Comparison of ENCODE assay signal across 15 cellular contexts in the genomic region with DNA sequence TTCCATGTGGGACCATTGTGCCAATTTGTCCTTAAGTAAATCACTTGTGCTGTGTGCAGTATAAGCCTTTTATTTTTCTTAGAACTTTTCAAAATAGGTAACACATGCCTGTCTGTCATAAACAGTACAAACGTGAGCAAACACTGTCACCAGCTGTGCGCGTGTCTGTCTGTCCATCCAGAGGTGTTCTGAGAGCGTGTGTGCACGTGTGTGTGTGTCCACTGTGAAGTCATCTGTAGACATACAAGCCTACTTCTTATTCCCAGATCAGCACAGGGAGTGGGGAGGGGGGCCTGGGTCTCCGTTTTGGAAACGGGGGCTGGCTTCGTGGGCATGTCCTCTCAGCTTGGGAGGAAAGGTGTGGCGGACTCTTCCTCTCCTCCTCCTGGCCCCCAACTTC. TPM values are rescaled to one million over a fixed set of nuclear protein-coding genes. Genes with fewer than 3 reads are reported as not detected.
DNase-seq lines count a peak whose midpoint lies in the region; ATAC-seq, FAIRE-seq and TF ChIP-seq lines count a peak whose summit lies in the region.
"Had no signal": no experiment of that assay in that cellular context is flagged by ENCODE, and none has a peak within 500 bp of the region (broad histone marks: within the 10 kb centered on the region; RNA-seq: fewer than 3 reads in every experiment).

No MANE protein-coding gene starts in this region.

- H3K79me2 ChIP-seq in Loucy (ENCODE audit: insufficient read depth, low read length) (no peaks in the 10 kb centered on the region), K562 (ENCODE audit: control insufficient read depth, insufficient read depth, low read length) (no peaks in the 10 kb centered on the region)

- no peaks in the 10 kb centered on the region for H3K9me3 ChIP-seq in Loucy (ENCODE audit: insufficient read depth, low read depth, low read length)
- H3K9me3 ChIP-seq in K562 (replicated peaks; ENCODE audit: control insufficient read depth, insufficient read depth, low read depth, low read length): no peaks in the 10 kb centered on the region
- no peaks in the 10 kb centered on the region for H3K9me3 ChIP-seq in sigmoid colon

- in situ Hi-C loops in K562 (cut with MboI): no loop called here

- TF ChIP-seq CTCF in Loucy (conservative IDR thresholded peaks at IDR 0.05; ENCODE audit: low read length) (no peak), K562 (IDR thresholded peaks at IDR 0.05 in 2 of 3, conservative IDR thresholded peaks at IDR 0.05 in 1 of 3; ENCODE audit: insufficient read depth in 2 of 3, low read depth in 1 of 3, low read length in 3 of 3) (no peak), sigmoid colon (IDR thresholded peaks at IDR 0.05) (no peak)

- H3K9ac ChIP-seq in Loucy (ENCODE audit: low read depth, low read length, poor library complexity, severe bottlenecking) (no peak overlapping the region), K562 (ENCODE audit: insufficient read depth in 1 of 2, low read depth in 2 of 2, low read length in 2 of 2) (no peak overlapping the region)
- H3K9ac ChIP-seq: SK-N-SH had no signal

- peaks cover 0 to 4% (median 0%) of the 10 kb centered on the region in 3 donors for H3K27me3 Mint-ChIP-seq in naive B cell
- H3K27me3 Mint-ChIP-seq: CD8-positive, alpha-beta memory T cell had no signal

- H3K27me3 ChIP-seq in Loucy (ENCODE audit: insufficient read depth, low read length, poor library complexity, severe bottlenecking) (no peaks in the 10 kb centered on the region), K562 (ENCODE audit: control insufficient read depth in 2 of 2, insufficient read depth in 2 of 2, low read length in 2 of 2) (no peaks in the 10 kb centered on the region), sigmoid colon (no peaks in the 10 kb centered on the region)

- H2AFZ ChIP-seq in Loucy (ENCODE audit: low read length) (peak overlapping the region; percentile 35; the same call in 1 of the 2 replicates), K562 (ENCODE audit: low read depth, low read length) (peak overlapping the region; percentile 67)
- H2AFZ ChIP-seq: GM23338 had no signal

- no TSS peak for BruUV-seq in K562 (replicated peaks; lab: Mats Ljungman, UMichigan)

- peak overlapping the region in 4 of 6 donors; percentile 47 to 88 (median 53) for H3K27ac Mint-ChIP-seq in naive B cell
- H3K27ac Mint-ChIP-seq: GM23338 had no signal

- H3K4me2 ChIP-seq in Loucy (ENCODE audit: low read depth, low read length, poor library complexity, severe bottlenecking) (no peak overlapping the region), K562 (ENCODE audit: insufficient read depth, low read length) (no peak overlapping the region)
- H3K4me2 ChIP-seq: GM23338, SK-N-SH had no signal

- CTCF ChIA-PET in K562 (lab: Yijun Ruan, JAX; ENCODE audit: low intra/inter-chr PET ratio): no interaction called here

- no peaks in the 10 kb centered on the region for H3K36me3 ChIP-seq in Loucy (ENCODE audit: insufficient read depth, low read length)
- no peaks in the 10 kb centered on the region for H3K36me3 ChIP-seq in K562 (ENCODE audit: control insufficient read depth, insufficient read depth, low read length)
- no peaks in the 10 kb centered on the region for H3K36me3 ChIP-seq in sigmoid colon

- TF ChIP-seq EP300 in K562 (IDR thresholded peaks at IDR 0.05; ENCODE audit: low read length): no peak
- TF ChIP-seq EP300 in sigmoid colon (IDR thresholded peaks at IDR 0.05): no peak

- no peak for TF ChIP-seq RAD21 in K562 (CRISPR knock-in tag; conservative IDR thresholded peaks at IDR 0.05 in 1 of 2, IDR thresholded peaks at IDR 0.05 in 1 of 2)

- DNase-seq in K562 (ENCODE audit: extremely low read depth in 1 of 4, low spot score in 3 of 4): no peak
- no peak for DNase-seq in naive B cell
- no peak for DNase-seq in NCI-H1417 treated with DMSO at 0.1 percent for 48 hours (lab: John Stamatoyannopoulos, UW)
- no peak for DNase-seq in activated naive CD4-positive, alpha-beta T cell (lab: John Stamatoyannopoulos, UW)
- no peak for DNase-seq in sigmoid colon
- DNase-seq: Calu3; CD8-positive, alpha-beta memory T cell; NCI-H1105; NCI-H2171; SIG-M5 had no signal

- no peaks in the 10 kb centered on the region for H3K9me2 ChIP-seq in Loucy (replicated peaks; ENCODE audit: low read depth, low read length)
- H3K9me2 ChIP-seq: SK-N-SH had no signal

- peaks cover 37 to 40% (median 39%) of the 10 kb centered on the region in 3 donors for H3K4me1 Mint-ChIP-seq in naive B cell

- H3K27ac ChIP-seq in K562 (ENCODE audit: extremely low read depth, low read depth, low read length) (no peak overlapping the region), sigmoid colon (no peak overlapping the region)

- H3K9me3 Mint-ChIP-seq in naive B cell: peaks cover 0 to 4% (median 0%) of the 10 kb centered on the region in 7 donors
- H3K9me3 Mint-ChIP-seq: CD8-positive, alpha-beta memory T cell had no signal

- peaks cover 15% of the 10 kb centered on the region for H3K4me1 ChIP-seq in Loucy (ENCODE audit: insufficient read depth, low read length, poor library complexity, severe bottlenecking)
- H3K4me1 ChIP-seq in K562 (replicated peaks in 1 of 2; ENCODE audit: control insufficient read depth in 2 of 2, insufficient read depth in 2 of 2, low read length in 2 of 2): peaks cover 19 to 47% of the 10 kb centered on the region in 2 experiments; a peak in 4 of 5 replicates
- no peaks in the 10 kb centered on the region for H3K4me1 ChIP-seq in sigmoid colon

- H3K36me3 Mint-ChIP-seq in naive B cell: no peaks in the 10 kb centered on the region
- H3K36me3 Mint-ChIP-seq: CD8-positive, alpha-beta memory T cell had no signal

- H3K4me3 ChIP-seq in Loucy (ENCODE audit: low read length, poor library complexity, severe bottlenecking) (no peak overlapping the region), K562 (no peak overlapping the region), sigmoid colon (no peak overlapping the region)
- H3K4me3 ChIP-seq: GM23338 had no signal

- TF ChIP-seq POLR2A in K562 (conservative IDR thresholded peaks at IDR 0.05) (no peak), sigmoid colon (IDR thresholded peaks at IDR 0.05) (no peak)

- POLR2A ChIA-PET in K562 (lab: Yijun Ruan, JAX): no interaction called here

- H3K9me1 ChIP-seq in K562 (ENCODE audit: control insufficient read depth, insufficient read depth, low read length): peaks cover 6% of the 10 kb centered on the region

- WGBS in K562 (ENCODE audit: insufficient coverage, low coverage, missing lambda C conversion rate): 68% methylated on average over 8 of the region's 9 CpGs
- WGBS in sigmoid colon, 2 donors: 78 to 86% methylated on average over 9 of the region's 9 CpGs

- no peak overlapping the region for H3K4me3 Mint-ChIP-seq in naive B cell
- H3K4me3 Mint-ChIP-seq: CD8-positive, alpha-beta memory T cell; GM23338 had no signal

- no peak for FAIRE-seq in K562 (lab: Jason Lieb, UNC)

- no peak for ATAC-seq in K562
- ATAC-seq in naive B cell (ENCODE audit: low read depth in 2 of 2): no peak
- no peak for ATAC-seq in HG03039 (IDR thresholded peaks at IDR 0.05; ENCODE audit: unreplicated experiment)

- intact Hi-C loops in K562 (cut with micrococcal nuclease): no loop called here
- intact Hi-C loops in sigmoid colon (cut with DNase I): no loop called here

- H4K20me1 ChIP-seq in Loucy (ENCODE audit: insufficient read depth, low read length, poor library complexity, severe bottlenecking) (no peaks in the 10 kb centered on the region), K562 (replicated peaks; ENCODE audit: control insufficient read depth, insufficient read depth, low read length) (no peaks in the 10 kb centered on the region)

- no peaks in the 10 kb centered on the region for H3F3A ChIP-seq in Loucy (ENCODE audit: low read depth)

RNA-seq across cellular contexts. Expression of gene TMEM235, which starts 9.4 kb away (rescaled TPM):
- total RNA-seq in K562 (2011; cell fraction: chromatin; rRNA removed; ENCODE audit: low replicate concordance): not detected in 2 replicates
- 0.17 TPM in 1 of 2 replicates, not detected in the other for total RNA-seq in K562 (2011; cell fraction: nucleolus; rRNA removed)
- total RNA-seq in K562 (2011; cell fraction: nucleoplasm; rRNA removed): not detected in 2 replicates
- total RNA-seq in K562 (2014; rRNA removed): not detected in 2 replicates
- total RNA-seq in K562 (2014; rRNA removed; fragmentation: Illumina TruSeq; extraction: Trizol): not detected in 2 replicates
- not detected in 2 replicates for total RNA-seq in K562 (2015; rRNA removed; fragmentation: Illumina TruSeq; extraction: Trizol)
- total RNA-seq in K562 (2021): not detected in 2 replicates
- not detected in 2 replicates for polyA plus RNA-seq in K562 (2011; rRNA removed)
- not detected in 2 replicates for polyA plus RNA-seq in K562 (2011; cell fraction: cytosol; rRNA removed)
- polyA plus RNA-seq in K562 (2011; cell fraction: nucleus; rRNA removed): not detected in 2 replicates
- not detected in 2 replicates for polyA plus RNA-seq in K562 (2012)
- polyA plus RNA-seq in K562 (2014; fragmentation: Illumina TruSeq; extraction: Trizol): not detected in 2 replicates
- polyA plus RNA-seq in K562 (2014; fragmentation: Nextera tagmentation; extraction: Ambion mirVana): not detected
- not detected in 2 replicates for polyA plus RNA-seq in K562 (2014; rRNA removed)
- not detected in 2 replicates for polyA minus RNA-seq in K562 (2011; rRNA and poly(A)+ RNA removed)
- polyA minus RNA-seq in K562 (2011; cell fraction: cytosol; rRNA and poly(A)+ RNA removed): not detected in 2 replicates
- not detected in 2 replicates for polyA minus RNA-seq in K562 (2011; cell fraction: nucleus; rRNA and poly(A)+ RNA removed)
- polyA plus RNA-seq in naive B cell (ENCODE audit: low read depth in 6 of 6): not detected
- total RNA-seq in sigmoid colon: not detected
- under 1 TPM in 1 of 3 donors, not detected in 2; 0.04 TPM for polyA plus RNA-seq in sigmoid colon
- total RNA-seq: Calu3; CD8-positive, alpha-beta memory T cell; Daoy; GM23338 had no signal
- polyA plus RNA-seq: CD8-positive, alpha-beta memory T cell; GM23338; SK-N-SH had no signal

RNA-seq across cellular contexts. Expression of gene BIRC5, which starts 26.8 kb away (rescaled TPM):
- 88.6 and 104 TPM in 2 replicates for total RNA-seq in K562 (2011; cell fraction: chromatin; rRNA removed; ENCODE audit: low replicate concordance)
- 92.8 and 99.1 TPM in 2 replicates for total RNA-seq in K562 (2011; cell fraction: nucleolus; rRNA removed)
- total RNA-seq in K562 (2011; cell fraction: nucleoplasm; rRNA removed): 114 and 121 TPM in 2 replicates
- total RNA-seq in K562 (2014; rRNA removed) (114 and 140 TPM in 2 replicates), K562 (2014; rRNA removed; fragmentation: Illumina TruSeq; extraction: Trizol) (79.1 and 79.9 TPM in 2 replicates), K562 (2015; rRNA removed; fragmentation: Illumina TruSeq; extraction: Trizol) (101 and 106 TPM in 2 replicates), K562 (2021) (101 and 104 TPM in 2 replicates), sigmoid colon (1 to 10 TPM in 1 of 4 donors, under 1 TPM in 3; 0.16 to 3.1 (median 0.32) TPM)
- polyA plus RNA-seq in K562 (2011; rRNA removed) (61.4 and 64.4 TPM in 2 replicates), K562 (2014; fragmentation: Illumina TruSeq; extraction: Trizol) (74.6 and 88.8 TPM in 2 replicates), K562 (2014; fragmentation: Nextera tagmentation; extraction: Ambion mirVana) (100 to 1,000 TPM in 1 of 2 experiments, 10 to 100 TPM in 1; 98.2 to 107 TPM), K562 (2014; rRNA removed) (127 and 155 TPM in 2 replicates), naive B cell (ENCODE audit: low read depth in 6 of 6) (not detected), sigmoid colon (10 to 100 TPM in 2 of 3 donors, 1 to 10 TPM in 1; 3.6 to 33.5 (median 10.6) TPM)
- 55.7 and 67.4 TPM in 2 replicates for polyA plus RNA-seq in K562 (2011; cell fraction: cytosol; rRNA removed)
- polyA plus RNA-seq in K562 (2011; cell fraction: nucleus; rRNA removed): 37.3 and 40.7 TPM in 2 replicates
- 67.7 and 78.4 TPM in 2 replicates for polyA plus RNA-seq in K562 (2012)
- 83.8 and 87.5 TPM in 2 replicates for polyA minus RNA-seq in K562 (2011; rRNA and poly(A)+ RNA removed)
- polyA minus RNA-seq in K562 (2011; cell fraction: cytosol; rRNA and poly(A)+ RNA removed): 34.3 and 38.4 TPM in 2 replicates
- 36.9 and 58.9 TPM in 2 replicates for polyA minus RNA-seq in K562 (2011; cell fraction: nucleus; rRNA and poly(A)+ RNA removed)

RNA-seq across cellular contexts. Expression of gene AFMID, which starts 53.7 kb away (rescaled TPM):
- 125 and 253 TPM in 2 replicates for total RNA-seq in K562 (2011; cell fraction: chromatin; rRNA removed; ENCODE audit: low replicate concordance)
- 134 and 153 TPM in 2 replicates for total RNA-seq in K562 (2011; cell fraction: nucleolus; rRNA removed)
- total RNA-seq in K562 (2011; cell fraction: nucleoplasm; rRNA removed): 139 and 167 TPM in 2 replicates
- total RNA-seq in K562 (2014; rRNA removed): 68.1 and 101 TPM in 2 replicates
- 63.4 and 70.4 TPM in 2 replicates for total RNA-seq in K562 (2014; rRNA removed; fragmentation: Illumina TruSeq; extraction: Trizol)
- 61.8 and 62.1 TPM in 2 replicates for total RNA-seq in K562 (2015; rRNA removed; fragmentation: Illumina TruSeq; extraction: Trizol)
- total RNA-seq in K562 (2021): 67.3 and 74.0 TPM in 2 replicates
- polyA plus RNA-seq in K562 (2011; rRNA removed): 73.8 and 74.4 TPM in 2 replicates
- polyA plus RNA-seq in K562 (2011; cell fraction: cytosol; rRNA removed): 85.6 and 94.0 TPM in 2 replicates
- 83.1 and 130 TPM in 2 replicates for polyA plus RNA-seq in K562 (2011; cell fraction: nucleus; rRNA removed)
- polyA plus RNA-seq in K562 (2012): 61.5 and 73.9 TPM in 2 replicates
- 119 and 133 TPM in 2 replicates for polyA plus RNA-seq in K562 (2014; fragmentation: Illumina TruSeq; extraction: Trizol)
- 100 to 1,000 TPM in 1 of 2 experiments, 10 to 100 TPM in 1; 80.3 to 188 TPM for polyA plus RNA-seq in K562 (2014; fragmentation: Nextera tagmentation; extraction: Ambion mirVana)
- 95.7 and 110 TPM in 2 replicates for polyA plus RNA-seq in K562 (2014; rRNA removed)
- 81.4 and 85.1 TPM in 2 replicates for polyA minus RNA-seq in K562 (2011; rRNA and poly(A)+ RNA removed)
- 32.2 and 35.0 TPM in 2 replicates for polyA minus RNA-seq in K562 (2011; cell fraction: cytosol; rRNA and poly(A)+ RNA removed)
- 27.0 and 36.4 TPM in 2 replicates for polyA minus RNA-seq in K562 (2011; cell fraction: nucleus; rRNA and poly(A)+ RNA removed)
- 1 to 10 TPM in 4 of 6 donors, under 1 TPM in 1, not detected in 1; 0.53 to 4.6 (median 2.1) TPM for polyA plus RNA-seq in naive B cell (ENCODE audit: low read depth in 6 of 6)
- 10 to 100 TPM in 1 of 4 donors, 1 to 10 TPM in 3; 6.1 to 11.4 (median 7.6) TPM for total RNA-seq in sigmoid colon
- polyA plus RNA-seq in sigmoid colon: 10 to 100 TPM; 21.0 to 32.9 (median 28.2) TPM

RNA-seq across cellular contexts. Expression of gene TK1, which starts 54.0 kb away (rescaled TPM):
- 24.3 and 89.6 TPM in 2 replicates for total RNA-seq in K562 (2011; cell fraction: chromatin; rRNA removed; ENCODE audit: low replicate concordance)
- total RNA-seq in K562 (2011; cell fraction: nucleolus; rRNA removed): 88.4 and 100 TPM in 2 replicates
- total RNA-seq in K562 (2011; cell fraction: nucleoplasm; rRNA removed): 53.4 and 62.0 TPM in 2 replicates
- total RNA-seq in K562 (2014; rRNA removed) (195 and 231 TPM in 2 replicates), K562 (2014; rRNA removed; fragmentation: Illumina TruSeq; extraction: Trizol) (45.0 and 59.5 TPM in 2 replicates), K562 (2015; rRNA removed; fragmentation: Illumina TruSeq; extraction: Trizol) (97.7 and 98.0 TPM in 2 replicates), K562 (2021) (198 TPM in 2 replicates), sigmoid colon (1 to 10 TPM in 3 of 4 donors, under 1 TPM in 1; 0.83 to 6.9 (median 3.8) TPM)
- polyA plus RNA-seq in K562 (2011; rRNA removed) (123 and 130 TPM in 2 replicates), K562 (2014; fragmentation: Illumina TruSeq; extraction: Trizol) (103 and 216 TPM in 2 replicates), K562 (2014; fragmentation: Nextera tagmentation; extraction: Ambion mirVana) (10 to 100 TPM in 1 of 2 experiments, 1 to 10 TPM in 1; 8.4 to 29.9 TPM), K562 (2014; rRNA removed) (192 and 280 TPM in 2 replicates), naive B cell (ENCODE audit: low read depth in 6 of 6) (1 to 10 TPM in 5 of 6 donors, under 1 TPM in 1; 0.91 to 3.5 (median 2.1) TPM), sigmoid colon (10 to 100 TPM; 10.2 to 74.6 (median 44.2) TPM)
- 232 and 546 TPM in 2 replicates for polyA plus RNA-seq in K562 (2011; cell fraction: cytosol; rRNA removed)
- polyA plus RNA-seq in K562 (2011; cell fraction: nucleus; rRNA removed): 82.4 and 119 TPM in 2 replicates
- polyA plus RNA-seq in K562 (2012): 204 and 231 TPM in 2 replicates
- 86.2 and 149 TPM in 2 replicates for polyA minus RNA-seq in K562 (2011; rRNA and poly(A)+ RNA removed)
- polyA minus RNA-seq in K562 (2011; cell fraction: cytosol; rRNA and poly(A)+ RNA removed): 121 and 135 TPM in 2 replicates
- polyA minus RNA-seq in K562 (2011; cell fraction: nucleus; rRNA and poly(A)+ RNA removed): 32.2 and 35.5 TPM in 2 replicates

Comparison
In these comparisons a context has a peak if more than half of its experiments do, and no peak if none do; other contexts are left out.
1. RNA of gene BIRC5, which starts 26.8 kb away (polyA plus RNA-seq): 37.3 to 155 TPM in K562 and 3.6 to 33.5 TPM in sigmoid colon; not detected in naive B cell; every median in the first group is over 4 times any median in the second.